Comparison of ENCODE assay signal across 1 cellular context in genomic region chr12:30700216-30700900, GRCh38.
A peak's percentile ranks its signal among the peaks of the same experiment; 100 is the strongest.
TF ChIP-seq lines count a peak whose summit lies in the region.

No MANE protein-coding gene starts in this region.

TF ChIP-seq in HepG2, 621 proteins besides CTCF, POLR2A, EP300 and RAD21:
- TF ChIP-seq MAFK (conservative IDR thresholded peaks at IDR 0.05 in 1 of 2, IDR thresholded peaks at IDR 0.05 in 1 of 2; ENCODE audit: low read length in 2 of 2) (peak; percentile 25 to 70; a peak in 3 of 4 replicates), NCOA1 (CRISPR knock-in tag; IDR thresholded peaks at IDR 0.05) (no peak), ARID2 (CRISPR knock-in tag; IDR thresholded peaks at IDR 0.05; ENCODE audit: borderline replicate concordance) (no peak), MAFF (IDR thresholded peaks at IDR 0.05; ENCODE audit: low read depth, low read length) (peak; percentile 51; the same call in 1 of the 2 replicates), MTF1 (CRISPR knock-in tag; IDR thresholded peaks at IDR 0.05) (no peak)
